ENCODE assay signal across 13 cellular contexts in the genomic region with DNA sequence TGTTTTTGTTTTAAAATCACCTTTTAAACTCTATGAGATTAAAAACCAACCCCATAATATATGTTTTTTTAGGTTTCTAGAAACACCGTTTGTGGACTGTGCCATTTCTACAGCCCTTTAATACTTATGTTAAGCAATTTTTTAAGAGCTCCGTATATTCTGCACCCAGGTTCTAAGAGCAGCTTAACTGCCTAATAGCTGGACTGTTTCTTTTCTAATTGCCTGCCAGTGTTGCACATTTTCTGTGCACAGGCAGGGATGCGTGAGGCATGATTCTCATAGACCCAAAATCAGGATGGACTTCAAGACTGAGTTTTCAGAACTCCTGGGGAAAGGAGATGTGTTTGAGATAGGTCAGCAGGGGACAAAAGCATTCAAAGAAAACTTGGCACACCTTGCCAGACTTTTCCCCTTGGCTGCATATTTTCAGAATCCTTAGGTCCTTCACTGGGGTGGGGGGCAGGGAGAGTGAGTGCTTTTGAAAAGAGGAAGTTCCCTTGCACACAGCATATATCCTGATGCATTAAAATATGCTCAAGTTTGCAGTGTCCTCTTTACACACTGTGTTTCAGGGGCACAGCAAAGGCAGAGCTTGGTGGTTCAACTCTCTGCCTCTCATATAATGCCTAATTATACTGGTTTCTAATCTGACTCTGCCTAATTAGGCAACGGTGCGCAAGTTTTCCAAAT. TPM values are rescaled to one million over a fixed set of nuclear protein-coding genes. Genes with fewer than 3 reads are reported as not detected.
DNase-seq lines count a peak whose midpoint lies in the region; ATAC-seq and TF ChIP-seq lines count a peak whose summit lies in the region.
"Had no signal": no experiment of that assay in that cellular context is flagged by ENCODE, and none has a peak within 500 bp of the region (broad histone marks: within the 10 kb centered on the region; RNA-seq: fewer than 3 reads in every experiment).

No MANE protein-coding gene starts in this region.

- H3K27me3 ChIP-seq in RWPE2 (ENCODE audit: insufficient read depth, poor library complexity, severe bottlenecking) (no peaks in the 10 kb centered on the region), mesendoderm (ENCODE audit: insufficient read depth, low read length, poor library complexity) (no peaks in the 10 kb centered on the region), sigmoid colon (no peaks in the 10 kb centered on the region), spleen (replicated peaks in 1 of 7) (no peaks in the 10 kb centered on the region), stomach (peaks cover 0 to 3% (median 0%) of the 10 kb centered on the region in 3 donors)

- H3K36me3 ChIP-seq in RWPE2 (ENCODE audit: low read depth): no peaks in the 10 kb centered on the region
- H3K36me3 ChIP-seq in mesendoderm (ENCODE audit: control insufficient read depth, insufficient read depth, low read length): no peaks in the 10 kb centered on the region
- no peaks in the 10 kb centered on the region for H3K36me3 ChIP-seq in sigmoid colon
- no peaks in the 10 kb centered on the region for H3K36me3 ChIP-seq in spleen
- H3K36me3 ChIP-seq in stomach: no peaks in the 10 kb centered on the region

- TF ChIP-seq EP300 in sigmoid colon (IDR thresholded peaks at IDR 0.05) (no peak), stomach (IDR thresholded peaks at IDR 0.05) (no peak)

- H3K4me1 ChIP-seq in RWPE2 (ENCODE audit: insufficient read depth, poor library complexity, severe bottlenecking): no peaks in the 10 kb centered on the region
- no peaks in the 10 kb centered on the region for H3K4me1 ChIP-seq in mesendoderm (ENCODE audit: control insufficient read depth, low read depth, low read length)
- peaks cover 0 to 4% (median 0%) of the 10 kb centered on the region in 4 donors for H3K4me1 ChIP-seq in sigmoid colon
- peaks cover 0 to 14% (median 8%) of the 10 kb centered on the region in 6 donors for H3K4me1 ChIP-seq in spleen
- H3K4me1 ChIP-seq in stomach: peaks cover 0 to 9% (median 2%) of the 10 kb centered on the region in 4 donors

- H3K79me2 ChIP-seq in mesendoderm (ENCODE audit: control insufficient read depth, insufficient read depth, low read length): no peaks in the 10 kb centered on the region

- H3K4me3 Mint-ChIP-seq in CD14-positive monocyte: no peak overlapping the region
- H3K4me3 Mint-ChIP-seq: CD8-positive, alpha-beta memory T cell; dendritic cell treated with granulocyte-macrophage colony-stimulating factor and Interleukin-4, amounts not matched to agents 40 ng/mL and 50 ng/mL, for 4 days; natural killer cell; T-cell had no signal

- H4K8ac ChIP-seq in mesendoderm (ENCODE audit: low read depth, low read length): no peak overlapping the region

- H3K9me3 ChIP-seq in RWPE2 (ENCODE audit: severe bottlenecking) (no peaks in the 10 kb centered on the region), sigmoid colon (no peaks in the 10 kb centered on the region), spleen (no peaks in the 10 kb centered on the region), stomach (no peaks in the 10 kb centered on the region)

- no peak overlapping the region for H2BK5ac ChIP-seq in mesendoderm (ENCODE audit: low read length)

- ATAC-seq in HG03469 (IDR thresholded peaks at IDR 0.05; ENCODE audit: unreplicated experiment) (peak; percentile 11), RWPE2 (ENCODE audit: low read depth) (no peak)

- H2BK120ac ChIP-seq in mesendoderm (ENCODE audit: low read depth, low read length): no peak overlapping the region

- H3K27ac ChIP-seq in RWPE2 (ENCODE audit: poor library complexity, severe bottlenecking) (no peak overlapping the region), mesendoderm (ENCODE audit: low read depth, low read length) (no peak overlapping the region), sigmoid colon (no peak overlapping the region), spleen (no peak overlapping the region), stomach (no peak overlapping the region)
- H3K27ac ChIP-seq: KMS-11 had no signal

- TF ChIP-seq POLR2A in sigmoid colon (IDR thresholded peaks at IDR 0.05) (no peak), spleen (IDR thresholded peaks at IDR 0.05) (no peak), stomach (IDR thresholded peaks at IDR 0.05) (no peak)

- DNase-seq in CD14-positive monocyte (ENCODE audit: low spot score) (no peak), RWPE2 (ENCODE audit: low spot score) (no peak), mesendoderm (no peak), sigmoid colon (no peak), spleen (no peak), stomach (no peak)
- DNase-seq in activated CD8-positive, alpha-beta memory T cell treated with anti-CD3 and anti-CD28 coated beads, Interleukin-2, amount 50 U/mL, for 48 hours: no peak

- intact Hi-C loops in CD14-positive monocyte (cut with micrococcal nuclease) (loop anchor here (2.0 to 10.0 kb wide), 3 partner anchors 628 to 906 kb away; no protein-coding TSS in a partner anchor), sigmoid colon (cut with DNase I) (loop anchor here (2.0 to 5.0 kb wide), 2 partner anchors 226 to 902 kb away; no protein-coding TSS in a partner anchor), spleen (cut with DNase I; ENCODE audit: low total_unique reads) (loop anchor here (5.0 to 10.0 kb wide), 3 partner anchors 228 to 898 kb away; no protein-coding TSS in a partner anchor), stomach (cut with DNase I; ENCODE audit: low total_unique reads) (loop anchor here (5.0 kb wide), 1 partner anchor 631 kb away; no protein-coding TSS in a partner anchor)

- no CpG with 5 or more reads among the region's 5 CpGs for WGBS in mesendoderm (ENCODE audit: extremely low coverage, insufficient coverage, low lambda C conversion rate)
- WGBS in sigmoid colon, 2 donors: 66 to 67% methylated on average over 5 of the region's 5 CpGs
- WGBS in spleen, 5 donors: 46 to 62% (median 50%) methylated on average over 5 of the region's 5 CpGs
- WGBS in stomach, 5 donors: 59 to 70% (median 65%) methylated on average over 5 of the region's 5 CpGs

- no peak overlapping the region for H3K27ac Mint-ChIP-seq in CD14-positive monocyte
- H3K27ac Mint-ChIP-seq: CD8-positive, alpha-beta memory T cell; dendritic cell treated with granulocyte-macrophage colony-stimulating factor and Interleukin-4, amounts not matched to agents 40 ng/mL and 50 ng/mL, for 4 days; natural killer cell; T-cell had no signal

- H3K79me1 ChIP-seq in mesendoderm (ENCODE audit: low read length): no peaks in the 10 kb centered on the region

- no peaks in the 10 kb centered on the region for H3K9me3 Mint-ChIP-seq in CD14-positive monocyte
- H3K9me3 Mint-ChIP-seq: CD8-positive, alpha-beta memory T cell; dendritic cell treated with granulocyte-macrophage colony-stimulating factor and Interleukin-4, amounts not matched to agents 40 ng/mL and 50 ng/mL, for 4 days; natural killer cell; T-cell had no signal

- TF ChIP-seq CTCF in CD14-positive monocyte (IDR thresholded peaks at IDR 0.05) (peak; percentile 47), RWPE2 (IDR thresholded peaks at IDR 0.05; ENCODE audit: poor library complexity, severe bottlenecking) (peak; percentile 72), sigmoid colon (IDR thresholded peaks at IDR 0.05) (no peak), spleen (IDR thresholded peaks at IDR 0.05 in 8 of 11, conservative IDR thresholded peaks at IDR 0.05 in 3 of 11) (peak in 1 of 11 experiments; percentile 31), stomach (IDR thresholded peaks at IDR 0.05) (no peak)

- H3K4me1 Mint-ChIP-seq in CD14-positive monocyte: peaks cover 22% of the 10 kb centered on the region

- H3K18ac ChIP-seq in mesendoderm (ENCODE audit: low read length): peak overlapping the region; percentile 7

- H3K4me3 ChIP-seq in RWPE2 (ENCODE audit: severe bottlenecking) (no peak overlapping the region), mesendoderm (ENCODE audit: low read length) (no peak overlapping the region), sigmoid colon (no peak overlapping the region), spleen (no peak overlapping the region), stomach (no peak overlapping the region)

- H3K4me2 ChIP-seq in mesendoderm (ENCODE audit: low read length): no peak overlapping the region
- H3K4me2 ChIP-seq: KMS-11 had no signal

- no peak overlapping the region for H2BK15ac ChIP-seq in mesendoderm (replicated peaks; ENCODE audit: low read depth)

- no peak overlapping the region for H3K9ac ChIP-seq in mesendoderm (ENCODE audit: low read length)
- H3K9ac ChIP-seq: KMS-11 had no signal

- H3K56ac ChIP-seq in mesendoderm (ENCODE audit: low read length): no peak overlapping the region

- H3K4ac ChIP-seq in mesendoderm (ENCODE audit: low read depth, low read length): no peak overlapping the region

- no peaks in the 10 kb centered on the region for H3K36me3 Mint-ChIP-seq in CD14-positive monocyte
- H3K36me3 Mint-ChIP-seq: CD8-positive, alpha-beta memory T cell; natural killer cell; T-cell had no signal

- no peak overlapping the region for H4K5ac ChIP-seq in mesendoderm (ENCODE audit: low read length)

- H2AK5ac ChIP-seq in mesendoderm (ENCODE audit: low read length): no peak overlapping the region

- peaks cover 2 to 6% (median 6%) of the 10 kb centered on the region in 3 donors for H3K27me3 Mint-ChIP-seq in CD14-positive monocyte (ENCODE audit: low read depth in 3 of 3)

- no peak overlapping the region for H3K23ac ChIP-seq in mesendoderm (ENCODE audit: low read length)

RNA-seq across cellular contexts. Expression of gene TMEM30B, which starts 27.9 kb away (rescaled TPM):
- polyA plus RNA-seq in CD14-positive monocyte: not detected
- 9.9 TPM for polyA plus RNA-seq in mesendoderm (2013, experiment 1 of 2)
- 9.9 TPM for polyA plus RNA-seq in mesendoderm (2013, experiment 2 of 2)
- 1 to 10 TPM in 2 of 4 donors, under 1 TPM in 2; 0.54 to 1.4 (median 1.0) TPM for total RNA-seq in sigmoid colon
- 10 to 100 TPM; 12.0 to 21.0 (median 12.0) TPM for polyA plus RNA-seq in sigmoid colon
- 1 to 10 TPM in 1 of 7 donors, under 1 TPM in 6; 0.46 to 1.0 (median 0.77) TPM for total RNA-seq in spleen
- under 1 TPM; 0.17 to 0.38 (median 0.36) TPM for polyA plus RNA-seq in spleen
- 10 to 100 TPM; 15.8 to 52.2 (median 22.0) TPM for total RNA-seq in stomach
- 10 to 100 TPM; 11.2 to 14.6 (median 12.5) TPM for polyA plus RNA-seq in stomach

Comparison
In these comparisons a context has a peak if more than half of its experiments do, and no peak if none do; other contexts are left out.
1. CTCF ChIP-seq: peak in CD14-positive monocyte (single experiment) and RWPE2 (single experiment); none in sigmoid colon (0 of 4) and stomach (0 of 7).
2. RNA of gene TMEM30B, which starts 27.9 kb away (polyA plus RNA-seq): 11.2 to 14.6 TPM in stomach and 12.0 to 21.0 TPM in sigmoid colon; 0.17 to 0.38 TPM in spleen and not detected in CD14-positive monocyte; every median in the first group is over 4 times any median in the second.